Comparison of ENCODE assay signal across 9 cellular contexts in genomic region chr9:35675732-35676392, GRCh38. TPM values are rescaled to one million over a fixed set of nuclear protein-coding genes. Genes with fewer than 3 reads are reported as not detected.
DNase-seq lines count a peak whose midpoint lies in the region; TF ChIP-seq lines count a peak whose summit lies in the region.
"Had no signal": no experiment of that assay in that cellular context is flagged by ENCODE, and none has a peak within 500 bp of the region (broad histone marks: within the 10 kb centered on the region; RNA-seq: fewer than 3 reads in every experiment).

No MANE protein-coding gene starts in this region.

- H4K20me1 ChIP-seq in hepatocyte (ENCODE audit: insufficient read depth, poor library complexity, severe bottlenecking) = no peaks in the 10 kb centered on the region

- H3K9me2 ChIP-seq in hepatocyte (replicated peaks; ENCODE audit: insufficient read depth) = no peaks in the 10 kb centered on the region

- H3K4me1 Mint-ChIP-seq in activated T-helper 2 cell treated with anti-CD3 and anti-CD28 coated beads, Interferon-gamma antibody, Interleukin-2, Interleukin-4, amounts not matched to agents 10 μg/mL and 5 μg/mL and 100 μg/mL, durations not matched to agents 14 hours and 24 hours and 36 hours (ENCODE audit: low read depth) = peaks cover 5% of the 10 kb centered on the region

- H3K9me3 ChIP-seq in hepatocyte (ENCODE audit: low read depth) = no peaks in the 10 kb centered on the region
- no peaks in the 10 kb centered on the region for H3K9me3 ChIP-seq in sigmoid colon
- H3K9me3 ChIP-seq in WERI-Rb-1 (ENCODE audit: severe bottlenecking) = no peaks in the 10 kb centered on the region

- H3K4me3 Mint-ChIP-seq in activated T-helper 2 cell treated with anti-CD3 and anti-CD28 coated beads, Interferon-gamma antibody, Interleukin-2, Interleukin-4, amounts not matched to agents 10 μg/mL and 5 μg/mL and 100 μg/mL, durations not matched to agents 14 hours and 24 hours and 36 hours (ENCODE audit: low read depth) = peak overlapping the region; percentile 47

- no peaks in the 10 kb centered on the region for H3K9me3 Mint-ChIP-seq in activated T-helper 2 cell treated with anti-CD3 and anti-CD28 coated beads, Interferon-gamma antibody, Interleukin-2, Interleukin-4, amounts not matched to agents 10 μg/mL and 5 μg/mL and 100 μg/mL, durations not matched to agents 14 hours and 24 hours and 36 hours

- H3K27ac Mint-ChIP-seq in activated T-helper 2 cell treated with anti-CD3 and anti-CD28 coated beads, Interferon-gamma antibody, Interleukin-2, Interleukin-4, amounts not matched to agents 10 μg/mL and 5 μg/mL and 100 μg/mL, durations not matched to agents 14 hours and 24 hours and 36 hours = no peak overlapping the region

- WGBS in hepatocyte (ENCODE audit: low lambda C conversion rate, missing lambda C conversion rate) = 8% methylated on average over 44 of the region's 51 CpGs
- 10% methylated on average over 51 of the region's 51 CpGs for WGBS in sigmoid colon, 2 donors

- H3K27me3 ChIP-seq in H7 (ENCODE audit: control insufficient read depth, insufficient read depth, low read length) (peaks cover 13% of the 10 kb centered on the region), hepatocyte (no peaks in the 10 kb centered on the region), sigmoid colon (no peaks in the 10 kb centered on the region), WERI-Rb-1 (ENCODE audit: insufficient read depth, low read depth, severe bottlenecking) (no peaks in the 10 kb centered on the region)

- peak overlapping the region; percentile 95 for H2AFZ ChIP-seq in hepatocyte

- no peaks in the 10 kb centered on the region for H3K79me2 ChIP-seq in hepatocyte

- POLR2A ChIA-PET in HEK293T (lab: Yijun Ruan, JAX) = interaction anchor here (0.8 to 1.6 kb wide), 2 partner anchors 11 to 21 kb away, joined by 3 to 5 read pairs; partner anchors contain the start of gene ARHGEF39

- no peak for TF ChIP-seq POLR2A in sigmoid colon (IDR thresholded peaks at IDR 0.05)

- peak overlapping the region; percentile 64 for H3K4me3 ChIP-seq in H7 (ENCODE audit: insufficient read depth, low read depth, low read length)
- H3K4me3 ChIP-seq in hepatocyte = peak overlapping the region; percentile 28
- peak overlapping the region; percentile 37 to 56 (median 48) for H3K4me3 ChIP-seq in sigmoid colon
- H3K4me3 ChIP-seq in WERI-Rb-1 (ENCODE audit: low read depth, low read length) = no peak overlapping the region
- H3K4me3 ChIP-seq: K562 had no signal

- peaks cover 30% of the 10 kb centered on the region for H3K27me3 Mint-ChIP-seq in activated T-helper 2 cell treated with anti-CD3 and anti-CD28 coated beads, Interferon-gamma antibody, Interleukin-2, Interleukin-4, amounts not matched to agents 10 μg/mL and 5 μg/mL and 100 μg/mL, durations not matched to agents 14 hours and 24 hours and 36 hours (ENCODE audit: low read depth)

- H3K4me1 ChIP-seq in hepatocyte (ENCODE audit: insufficient read depth) = no peaks in the 10 kb centered on the region
- peaks cover 0 to 28% (median 26%) of the 10 kb centered on the region in 4 donors for H3K4me1 ChIP-seq in sigmoid colon

- peak; percentile 99 for DNase-seq in H7
- DNase-seq in activated T-helper 2 cell treated with anti-CD3 and anti-CD28 coated beads, Interferon-gamma antibody, Interleukin-2, Interleukin-4, amounts not matched to agents 10 μg/mL and 5 μg/mL and 100 μg/mL, durations not matched to agents 14 hours and 24 hours and 36 hours (ENCODE audit: low spot score) = no peak
- peak; percentile 82 for DNase-seq in hepatocyte (ENCODE audit: low spot score)
- no peak for DNase-seq in sigmoid colon
- no peak for DNase-seq in WERI-Rb-1
- no peak for DNase-seq in HEK293T (ENCODE audit: extremely low spot score)
- no peak for DNase-seq in NCI-H446 treated with DMSO at 0.1 percent for 48 hours (lab: John Stamatoyannopoulos, UW)
- DNase-seq in COLO829 (ENCODE audit: low spot score) = no peak

- H3K4me2 ChIP-seq in hepatocyte = peak overlapping the region; percentile 97

- CTCF ChIA-PET in HEK293T (lab: Yijun Ruan, JAX) = no interaction called here

- H3K27ac ChIP-seq in hepatocyte (no peak overlapping the region), sigmoid colon (peak overlapping the region in 3 of 4 donors; percentile 13 to 52 (median 28)), WERI-Rb-1 (no peak overlapping the region)

- TF ChIP-seq CTCF in hepatocyte (IDR thresholded peaks at IDR 0.05; ENCODE audit: poor library complexity) (no peak), sigmoid colon (IDR thresholded peaks at IDR 0.05) (no peak), WERI-Rb-1 (IDR thresholded peaks at IDR 0.05; ENCODE audit: low read depth, low read length) (no peak)

- no peak for TF ChIP-seq EP300 in sigmoid colon (IDR thresholded peaks at IDR 0.05)

- H3K36me3 ChIP-seq in H7 (replicated peaks; ENCODE audit: control insufficient read depth, insufficient read depth, low read length) = no peaks in the 10 kb centered on the region
- H3K36me3 ChIP-seq in hepatocyte (replicated peaks; ENCODE audit: insufficient read depth, low read depth) = no peaks in the 10 kb centered on the region
- no peaks in the 10 kb centered on the region for H3K36me3 ChIP-seq in sigmoid colon
- no peaks in the 10 kb centered on the region for H3K36me3 ChIP-seq in WERI-Rb-1

- intact Hi-C loops in activated T-helper 2 cell treated with anti-CD3 and anti-CD28 coated beads, Interferon-gamma antibody, Interleukin-2, Interleukin-4, amounts not matched to agents 10 μg/mL and 5 μg/mL and 100 μg/mL, durations not matched to agents 14 hours and 24 hours and 36 hours (cut with micrococcal nuclease) = no loop called here
- intact Hi-C loops in sigmoid colon (cut with DNase I) = loop anchor here (1.0 kb wide), 1 partner anchor 10 kb away; no protein-coding TSS in a partner anchor

- H3K36me3 Mint-ChIP-seq in activated T-helper 2 cell treated with anti-CD3 and anti-CD28 coated beads, Interferon-gamma antibody, Interleukin-2, Interleukin-4, amounts not matched to agents 10 μg/mL and 5 μg/mL and 100 μg/mL, durations not matched to agents 14 hours and 24 hours and 36 hours (ENCODE audit: low read depth) = no peaks in the 10 kb centered on the region

TF ChIP-seq in HEK293T, 16 proteins besides CTCF, POLR2A, EP300 and RAD21 (continues in another document):
- TF ChIP-seq CTBP1 (IDR thresholded peaks at IDR 0.05; ENCODE audit: borderline replicate concordance) = no peak
- no peak for TF ChIP-seq ELF4 (IDR thresholded peaks at IDR 0.05)
- no peak for TF ChIP-seq PKNOX1 (IDR thresholded peaks at IDR 0.05)
- TF ChIP-seq ZNF384 (IDR thresholded peaks at IDR 0.05) = no peak
- no peak for TF ChIP-seq BHLHE40 (IDR thresholded peaks at IDR 0.05; ENCODE audit: borderline replicate concordance)
- no peak for TF ChIP-seq L3MBTL2 (conservative IDR thresholded peaks at IDR 0.05)
- no peak for TF ChIP-seq FOXK2 (IDR thresholded peaks at IDR 0.05)

RNA-seq across cellular contexts. Expression of gene CA9, which starts 2.1 kb away (rescaled TPM):
- 0.78 TPM in 1 of 2 replicates, not detected in the other for total RNA-seq in H7 (2014; rRNA removed; shearing (Covaris generic))
- 0.89 and 1.2 TPM in 2 replicates for total RNA-seq in activated T-helper 2 cell treated with anti-CD3 and anti-CD28 coated beads, Interferon-gamma antibody, Interleukin-2, Interleukin-4, amounts not matched to agents 10 μg/mL and 5 μg/mL and 100 μg/mL, durations not matched to agents 14 hours and 24 hours and 36 hours
- 0.27 TPM in 1 of 2 replicates, not detected in the other for total RNA-seq in hepatocyte
- polyA plus RNA-seq in hepatocyte = 2.1 and 2.4 TPM in 2 replicates
- total RNA-seq in sigmoid colon = under 1 TPM in 2 of 4 donors, not detected in 2; 0.33 to 0.71 TPM
- 1 to 10 TPM in 1 of 3 donors, not detected in 2; 1.7 TPM for polyA plus RNA-seq in sigmoid colon

RNA-seq across cellular contexts. Expression of gene ARHGEF39, which starts 10.9 kb away (rescaled TPM):
- total RNA-seq in H7 (2014; rRNA removed; shearing (Covaris generic)) = 17.4 and 21.4 TPM in 2 replicates
- total RNA-seq in activated T-helper 2 cell treated with anti-CD3 and anti-CD28 coated beads, Interferon-gamma antibody, Interleukin-2, Interleukin-4, amounts not matched to agents 10 μg/mL and 5 μg/mL and 100 μg/mL, durations not matched to agents 14 hours and 24 hours and 36 hours = 11.1 and 12.3 TPM in 2 replicates
- total RNA-seq in hepatocyte (1.8 and 9.4 TPM in 2 replicates), sigmoid colon (1 to 10 TPM in 3 of 4 donors, under 1 TPM in 1; 0.99 to 3.3 (median 1.4) TPM)
- polyA plus RNA-seq in hepatocyte (5.2 and 5.6 TPM in 2 replicates), sigmoid colon (1 to 10 TPM in 2 of 3 donors, under 1 TPM in 1; 0.60 to 9.0 (median 1.6) TPM)

RNA-seq across cellular contexts. Expression of gene TPM2, which starts 13.9 kb away (rescaled TPM):
- 117 and 129 TPM in 2 replicates for total RNA-seq in H7 (2014; rRNA removed; shearing (Covaris generic))
- total RNA-seq in activated T-helper 2 cell treated with anti-CD3 and anti-CD28 coated beads, Interferon-gamma antibody, Interleukin-2, Interleukin-4, amounts not matched to agents 10 μg/mL and 5 μg/mL and 100 μg/mL, durations not matched to agents 14 hours and 24 hours and 36 hours = 4.1 and 4.6 TPM in 2 replicates
- 98.7 and 106 TPM in 2 replicates for total RNA-seq in hepatocyte
- polyA plus RNA-seq in hepatocyte = 166 and 203 TPM in 2 replicates
- total RNA-seq in sigmoid colon = 1,000 to 10,000 TPM; 3,590 to 8,131 (median 6,107) TPM
- 100 to 1,000 TPM in 2 of 3 donors, 10 to 100 TPM in 1; 49.9 to 447 (median 334) TPM for polyA plus RNA-seq in sigmoid colon

RNA-seq across cellular contexts. Expression of gene CCDC107, which starts 17.8 kb away (rescaled TPM):
- total RNA-seq in H7 (2014; rRNA removed; shearing (Covaris generic)) = 4.1 and 9.3 TPM in 2 replicates
- 23.0 TPM in 2 replicates for total RNA-seq in activated T-helper 2 cell treated with anti-CD3 and anti-CD28 coated beads, Interferon-gamma antibody, Interleukin-2, Interleukin-4, amounts not matched to agents 10 μg/mL and 5 μg/mL and 100 μg/mL, durations not matched to agents 14 hours and 24 hours and 36 hours
- total RNA-seq in hepatocyte = 12.1 and 13.8 TPM in 2 replicates
- 39.5 and 42.2 TPM in 2 replicates for polyA plus RNA-seq in hepatocyte
- total RNA-seq in sigmoid colon = 100 to 1,000 TPM in 1 of 4 donors, 10 to 100 TPM in 3; 70.6 to 112 (median 83.1) TPM
- polyA plus RNA-seq in sigmoid colon = 10 to 100 TPM; 21.3 to 28.8 (median 24.2) TPM

RNA-seq across cellular contexts. Expression of gene RMRP, which starts 18.0 kb away (rescaled TPM):
- total RNA-seq in H7 (2014; rRNA removed; shearing (Covaris generic)) = 10,629 and 14,347 TPM in 2 replicates
- total RNA-seq in activated T-helper 2 cell treated with anti-CD3 and anti-CD28 coated beads, Interferon-gamma antibody, Interleukin-2, Interleukin-4, amounts not matched to agents 10 μg/mL and 5 μg/mL and 100 μg/mL, durations not matched to agents 14 hours and 24 hours and 36 hours = 5,290 and 6,583 TPM in 2 replicates
- 1,377 and 3,174 TPM in 2 replicates for total RNA-seq in hepatocyte
- polyA plus RNA-seq in hepatocyte = not detected in 2 replicates
- total RNA-seq in sigmoid colon = over 10,000 TPM in 2 of 4 donors, 1,000 to 10,000 TPM in 2; 2,523 to 26,387 (median 8,883) TPM
- 100 to 1,000 TPM in 1 of 3 donors, not detected in 2; 480 TPM for polyA plus RNA-seq in sigmoid colon

Comparison
In these comparisons a context has a peak if more than half of its experiments do, and no peak if none do; other contexts are left out.
1. DNase-seq: peak in H7 (single experiment) and hepatocyte (single experiment); none in activated T-helper 2 cell treated with anti-CD3 and anti-CD28 coated beads, Interferon-gamma antibody, Interleukin-2, Interleukin-4, amounts not matched to agents 10 μg/mL and 5 μg/mL and 100 μg/mL, durations not matched to agents 14 hours and 24 hours and 36 hours (single experiment), sigmoid colon (single experiment), WERI-Rb-1 (single experiment), HEK293T (single experiment), NCI-H446 treated with DMSO at 0.1 percent for 48 hours (single experiment) and COLO829 (single experiment).
2. H3K27ac ChIP-seq: peak in sigmoid colon (3 of 4); none in hepatocyte (single experiment) and WERI-Rb-1 (single experiment).
3. RNA of gene TPM2, which starts 13.9 kb away (total RNA-seq): 3,590 to 8,131 TPM in sigmoid colon; 117 to 129 TPM in H7, 98.7 to 106 TPM in hepatocyte and 4.1 to 4.6 TPM in activated T-helper 2 cell treated with anti-CD3 and anti-CD28 coated beads, Interferon-gamma antibody, Interleukin-2, Interleukin-4, amounts not matched to agents 10 μg/mL and 5 μg/mL and 100 μg/mL, durations not matched to agents 14 hours and 24 hours and 36 hours; every median in the first group is over 10 times any median in the second.